22 cellular contexts compared by ENCODE assay signal in genomic region chr11:67745181-67745726, GRCh38.
"Had no signal": no experiment of that assay in that cellular context is flagged by ENCODE, and none has a peak within 500 bp of the region (broad histone marks: within the 10 kb centered on the region; RNA-seq: fewer than 3 reads in every experiment).

No MANE protein-coding gene starts in this region.

- H3K27me3 Mint-ChIP-seq: progenitor cell of endocrine pancreas had no signal

- H3K27me3 ChIP-seq: gastroesophageal sphincter, pancreas, stomach had no signal

- H3K27ac Mint-ChIP-seq: immature natural killer cell; memory B cell; mesothelial cell of epicardium; natural killer cell; progenitor cell of endocrine pancreas; stimulated activated memory B cell treated with anti-CD40 and anti-IgM and Interleukin-4, amounts not matched to agents 10 μg/mL and 1 μg/mL and 100 μg/mL, for 72 hours had no signal

- H3K27ac ChIP-seq: esophagus squamous epithelium, gastroesophageal sphincter, left ventricle myocardium inferior, lower lobe of right lung, pancreas, stomach had no signal

- H3K4me1 Mint-ChIP-seq: immature natural killer cell, natural killer cell had no signal

- H3K9me3 Mint-ChIP-seq: immature natural killer cell, memory B cell, mesothelial cell of epicardium, natural killer cell had no signal

- FAIRE-seq: colon, keratinocyte, pancreas had no signal

- ATAC-seq: gastroesophageal sphincter; lower lobe of right lung; pancreas; right cardiac atrium; stimulated activated memory B cell treated with anti-CD40 and anti-IgM and Interleukin-4, amounts not matched to agents 10 μg/mL and 1 μg/mL and 100 μg/mL, for 72 hours had no signal

- H3K36me3 ChIP-seq: esophagus squamous epithelium, gastroesophageal sphincter, left ventricle myocardium inferior, lower lobe of right lung, pancreas, stomach had no signal

- H3K36me3 Mint-ChIP-seq: immature natural killer cell; memory B cell; mesothelial cell of epicardium; natural killer cell; stimulated activated memory B cell treated with anti-CD40 and anti-IgM and Interleukin-4, amounts not matched to agents 10 μg/mL and 1 μg/mL and 100 μg/mL, for 72 hours had no signal

- H3K4me3 ChIP-seq: esophagus squamous epithelium, gastroesophageal sphincter, left ventricle myocardium inferior, lower lobe of right lung, pancreas, stomach had no signal

- DNase-seq: dermis blood vessel endothelial cell; esophagus squamous epithelium; foreskin fibroblast; immature natural killer cell; left ventricle myocardium inferior; lower lobe of right lung; natural killer cell; occipital lobe; pancreas; right cardiac atrium; stimulated activated CD4-positive, alpha-beta T cell treated with anti-CD3 and anti-CD28 coated beads, Interleukin-4, amount 100 ng/mL, for 24 hours; stomach; substantia nigra; trophoblast cell had no signal

- H3K9me3 ChIP-seq: esophagus squamous epithelium, gastroesophageal sphincter, left ventricle myocardium inferior, lower lobe of right lung, pancreas, stomach had no signal

- H3K4me3 Mint-ChIP-seq: immature natural killer cell; memory B cell; mesothelial cell of epicardium; natural killer cell; neural crest cell; stimulated activated memory B cell treated with anti-CD40 and anti-IgM and Interleukin-4, amounts not matched to agents 10 μg/mL and 1 μg/mL and 100 μg/mL, for 72 hours had no signal

- H3K4me1 ChIP-seq: esophagus squamous epithelium, gastroesophageal sphincter, lower lobe of right lung, pancreas, stomach had no signal
